ENCODE assay signal across 8 cellular contexts in the genomic region with DNA sequence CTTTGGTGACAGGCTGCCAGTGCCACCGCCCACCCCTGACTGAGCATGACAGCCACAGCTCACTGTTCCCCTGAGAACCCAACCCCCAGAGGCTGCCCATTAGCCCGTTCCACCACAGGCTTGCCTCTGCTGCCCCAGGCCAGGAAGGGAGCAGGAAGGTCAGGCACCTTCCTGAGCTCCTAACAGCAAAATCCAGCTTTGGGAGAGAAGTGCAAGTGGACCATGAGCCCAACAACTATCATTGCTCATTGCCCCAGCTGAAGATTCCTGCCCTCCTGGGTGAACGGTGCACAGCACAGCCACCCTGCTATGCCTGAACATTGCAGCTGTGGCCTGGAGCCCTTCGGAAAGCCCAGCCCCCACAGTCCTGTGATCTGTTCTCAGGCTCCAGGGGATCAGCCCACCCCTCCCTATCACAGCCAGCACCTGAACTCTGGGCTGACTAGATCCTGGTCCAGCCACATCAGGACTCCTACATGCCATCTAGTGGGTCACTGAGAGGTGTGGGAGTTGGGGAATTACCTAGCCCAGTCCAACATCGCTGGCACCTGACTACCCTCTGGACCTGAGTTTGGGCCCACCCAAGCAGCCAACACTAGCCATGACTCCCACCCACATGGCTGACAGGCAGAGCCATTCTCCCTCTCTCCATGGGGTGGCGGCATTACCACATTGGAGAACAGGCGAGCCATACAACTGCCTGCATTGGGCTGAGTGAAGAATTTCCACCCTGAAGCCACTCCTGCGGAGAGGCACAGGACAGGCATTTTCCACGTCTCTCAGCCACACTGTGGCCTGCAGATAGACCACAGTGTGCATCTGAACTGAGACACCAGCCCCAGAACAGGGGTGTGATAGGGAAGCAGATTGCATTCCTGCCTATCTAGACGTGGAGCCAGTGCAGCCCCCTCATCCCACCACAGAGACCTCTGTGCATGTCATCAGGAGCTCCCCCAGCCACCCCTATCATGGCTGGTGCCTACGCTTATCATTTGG. TPM values are rescaled to one million over a fixed set of nuclear protein-coding genes. Genes with fewer than 3 reads are reported as not detected.
DNase-seq lines count a peak whose midpoint lies in the region; ATAC-seq and TF ChIP-seq lines count a peak whose summit lies in the region.

No MANE protein-coding gene starts in this region.

- ATAC-seq in Right ventricle myocardium inferior: peak; percentile 86
- ATAC-seq in upper lobe of right lung: peak; percentile 95

- H3K36me3 ChIP-seq in upper lobe of right lung: no peaks in the 10 kb centered on the region

- no peaks in the 10 kb centered on the region for H3K27me3 ChIP-seq in upper lobe of right lung

- no peak overlapping the region for H3K4me3 ChIP-seq in upper lobe of right lung

- DNase-seq in ACHN: peak; percentile 69
- DNase-seq in GM13976 (ENCODE audit: low spot score): peak; percentile 83
- peak; percentile 69 for DNase-seq in HK-2 (ENCODE audit: unreplicated experiment)
- peak; percentile 21 for DNase-seq in SKM-1 (lab: John Stamatoyannopoulos, UW; ENCODE audit: unreplicated experiment)
- DNase-seq in activated naive CD8-positive, alpha-beta T cell treated with anti-CD3 and anti-CD28 coated beads for 36 hours: peak; percentile 75
- DNase-seq in Right ventricle myocardium inferior (ENCODE audit: missing footprints): no peak
- peak; percentile 70 for DNase-seq in pons (ENCODE audit: low spot score)
- DNase-seq in upper lobe of right lung: peak; percentile 77

- H3K27me3 Mint-ChIP-seq in activated naive CD8-positive, alpha-beta T cell treated with anti-CD3 and anti-CD28 coated beads for 36 hours: no peaks in the 10 kb centered on the region

- no peaks in the 10 kb centered on the region for H3K4me1 ChIP-seq in upper lobe of right lung

- H3K27ac Mint-ChIP-seq in activated naive CD8-positive, alpha-beta T cell treated with anti-CD3 and anti-CD28 coated beads for 36 hours: no peak overlapping the region

- H3K4me3 Mint-ChIP-seq in activated naive CD8-positive, alpha-beta T cell treated with anti-CD3 and anti-CD28 coated beads for 36 hours: no peak overlapping the region

- peaks cover 10% of the 10 kb centered on the region for H3K4me1 Mint-ChIP-seq in activated naive CD8-positive, alpha-beta T cell treated with anti-CD3 and anti-CD28 coated beads for 36 hours

- TF ChIP-seq CTCF in GM13976 (IDR thresholded peaks at IDR 0.05; ENCODE audit: borderline replicate concordance, control extremely low read depth, extremely low read depth, insufficient read depth, missing control alignments) (peak; percentile 89), upper lobe of right lung (IDR thresholded peaks at IDR 0.05) (peak; percentile 86)

- H3K9me3 Mint-ChIP-seq in activated naive CD8-positive, alpha-beta T cell treated with anti-CD3 and anti-CD28 coated beads for 36 hours: peaks cover 2% of the 10 kb centered on the region

- intact Hi-C loops in Right ventricle myocardium inferior (cut with DNase I): no loop called here
- intact Hi-C loops in upper lobe of right lung (cut with DNase I): no loop called here

- H3K36me3 Mint-ChIP-seq in activated naive CD8-positive, alpha-beta T cell treated with anti-CD3 and anti-CD28 coated beads for 36 hours: peaks cover 17% of the 10 kb centered on the region

- in situ Hi-C loops in ACHN (cut with HindIII; ENCODE audit: low pct_ligation_motif_present, low pct_unique_long_range_greater_than_20kb, low sequenced_read_pairs): no loop called here
- in situ Hi-C loops in GM13976 (cut with MboI; ENCODE audit: low sequenced_read_pairs, unreplicated experiment): loop anchor here (25.0 kb wide), 1 partner anchor 991 kb away; no protein-coding TSS in a partner anchor

- H3K9me3 ChIP-seq in upper lobe of right lung: no peaks in the 10 kb centered on the region

- no peak overlapping the region for H3K27ac ChIP-seq in upper lobe of right lung

RNA-seq across cellular contexts. Expression of a gene that starts 58.4 kb away (rescaled TPM):
- total RNA-seq in activated naive CD8-positive, alpha-beta T cell treated with anti-CD3 and anti-CD28 coated beads for 36 hours: not detected
- total RNA-seq in Right ventricle myocardium inferior (not detected), upper lobe of right lung (not detected)
